In genomic region chr13:38255600-38255999, GRCh38 we compare ENCODE assay signal across 2 cellular contexts.
TF ChIP-seq lines count a peak whose summit lies in the region.

No MANE protein-coding gene starts in this region.

TF ChIP-seq in GM23338, 12 proteins besides CTCF, POLR2A, EP300 and RAD21:
- TF ChIP-seq, protein P1, sequence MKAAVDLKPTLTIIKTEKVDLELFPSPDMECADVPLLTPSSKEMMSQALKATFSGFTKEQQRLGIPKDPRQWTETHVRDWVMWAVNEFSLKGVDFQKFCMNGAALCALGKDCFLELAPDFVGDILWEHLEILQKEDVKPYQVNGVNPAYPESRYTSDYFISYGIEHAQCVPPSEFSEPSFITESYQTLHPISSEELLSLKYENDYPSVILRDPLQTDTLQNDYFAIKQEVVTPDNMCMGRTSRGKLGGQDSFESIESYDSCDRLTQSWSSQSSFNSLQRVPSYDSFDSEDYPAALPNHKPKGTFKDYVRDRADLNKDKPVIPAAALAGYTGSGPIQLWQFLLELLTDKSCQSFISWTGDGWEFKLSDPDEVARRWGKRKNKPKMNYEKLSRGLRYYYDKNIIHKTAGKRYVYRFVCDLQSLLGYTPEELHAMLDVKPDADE (IDR thresholded peaks at IDR 0.05) = no peak
- TF ChIP-seq EZH2 (IDR thresholded peaks at IDR 0.05; ENCODE audit: low read depth, unreplicated experiment) = no peak

TF ChIP-seq in H1, 55 proteins besides CTCF, POLR2A, EP300 and RAD21:
- no peak for TF ChIP-seq BRCA1 (IDR thresholded peaks at IDR 0.05; ENCODE audit: low read depth, low read length)
- no peak for TF ChIP-seq YY1 (IDR thresholded peaks at IDR 0.05; ENCODE audit: low read depth, low read length)
- no peak for TF ChIP-seq RXRA (IDR thresholded peaks at IDR 0.05; ENCODE audit: insufficient read depth, low read depth, low read length)
- TF ChIP-seq SP2 (IDR thresholded peaks at IDR 0.05; ENCODE audit: low read length) = no peak
- TF ChIP-seq NANOG (IDR thresholded peaks at IDR 0.05; ENCODE audit: insufficient read depth, low read depth, low read length, poor library complexity, severe bottlenecking) = no peak
- no peak for TF ChIP-seq SIX5 (IDR thresholded peaks at IDR 0.05; ENCODE audit: low read depth, low read length)
- TF ChIP-seq CBX8 (IDR thresholded peaks at IDR 0.05; ENCODE audit: borderline replicate concordance, low read depth, low read length) = no peak
